ENCODE assay signal across 8 cellular contexts in the genomic region with DNA sequence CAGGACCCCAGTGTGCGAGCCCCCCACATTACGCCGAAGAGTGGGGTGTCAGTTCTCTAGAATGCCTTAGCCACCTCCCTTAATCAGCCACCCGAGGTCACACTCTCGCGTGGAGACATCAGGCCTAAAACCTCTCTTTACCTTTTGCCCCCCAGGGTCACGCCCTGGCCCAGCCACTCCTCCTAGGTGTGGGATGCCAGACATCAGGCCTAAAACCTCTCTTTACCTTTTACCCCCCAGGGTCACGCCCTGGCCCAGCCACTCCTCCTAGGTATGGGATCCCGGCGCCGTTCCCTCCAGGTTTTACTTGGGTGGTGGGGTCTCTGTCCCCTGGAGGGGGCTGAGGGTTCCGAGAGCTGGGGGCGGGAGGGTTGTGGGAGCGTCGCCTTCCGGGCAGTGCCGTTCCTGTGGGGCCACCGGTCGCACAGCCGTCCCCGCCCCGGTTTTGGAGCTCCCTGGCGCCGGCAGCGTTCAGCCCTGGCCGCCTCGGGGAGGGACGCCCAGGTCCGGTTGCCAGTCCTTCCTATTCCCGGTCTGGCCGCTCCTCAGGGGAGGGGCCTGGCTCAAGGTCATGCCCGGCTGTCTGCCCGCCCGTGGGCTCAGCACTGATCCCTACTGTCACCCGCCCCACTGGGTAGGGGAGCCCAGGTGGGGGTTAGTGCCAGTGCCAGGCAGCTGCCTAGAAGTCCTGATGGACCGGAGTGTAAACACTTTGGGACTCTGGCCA. TPM values are rescaled to one million over a fixed set of nuclear protein-coding genes. Genes with fewer than 3 reads are reported as not detected.
DNase-seq lines count a peak whose midpoint lies in the region; ATAC-seq and TF ChIP-seq lines count a peak whose summit lies in the region.

No MANE protein-coding gene starts in this region.

- peak overlapping the region; percentile 84 to 90 for H3K4me3 Mint-ChIP-seq in activated T-cell treated with anti-CD3 and anti-CD28 coated beads, Interleukin-2, amount 50 U/mL, for 72 hours

- H3K36me3 Mint-ChIP-seq in activated T-cell treated with anti-CD3 and anti-CD28 coated beads, Interleukin-2, amount 50 U/mL, for 72 hours (ENCODE audit: insufficient read depth in 2 of 2) = peaks cover 3% of the 10 kb centered on the region in 2 donors

- DNase-seq in DMS 273 (lab: John Stamatoyannopoulos, UW; ENCODE audit: unreplicated experiment) = peak; percentile 39
- no peak for DNase-seq in DMS 273 treated with DMSO at 0.1 percent for 48 hours (lab: John Stamatoyannopoulos, UW)
- peak; percentile 18 to 24 for DNase-seq in activated T-cell treated with anti-CD3 and anti-CD28 coated beads, Interleukin-2, amount 50 U/mL, for 72 hours
- peak; percentile 25 for DNase-seq in glomerular visceral epithelial cell (ENCODE audit: extremely low spot score)
- DNase-seq in NCI-H1436 (lab: John Stamatoyannopoulos, UW) = no peak
- DNase-seq in effector CD8-positive, alpha-beta T cell (lab: John Stamatoyannopoulos, UW) = no peak

- peaks cover 13 to 19% of the 10 kb centered on the region in 2 experiments for H3K4me1 ChIP-seq in neutrophil (ENCODE audit: control insufficient read depth in 1 of 2, insufficient read depth in 1 of 2, low read depth in 1 of 2, low read length in 1 of 2)

- H3K27me3 Mint-ChIP-seq in activated T-cell treated with anti-CD3 and anti-CD28 coated beads, Interleukin-2, amount 50 U/mL, for 72 hours (ENCODE audit: low read depth) = no peaks in the 10 kb centered on the region

- peak overlapping the region; percentile 87 for H3K27ac Mint-ChIP-seq in activated T-cell treated with anti-CD3 and anti-CD28 coated beads, Interleukin-2, amount 50 U/mL, for 72 hours

- H3K4me3 ChIP-seq in neutrophil (ENCODE audit: low read depth in 1 of 2, low read length in 1 of 2) = peak overlapping the region; percentile 74 to 92

- no peaks in the 10 kb centered on the region for H3K9me3 ChIP-seq in neutrophil

- peaks cover 17% of the 10 kb centered on the region for H3K36me3 ChIP-seq in neutrophil

- peak; percentile 22 for ATAC-seq in HG03354 (IDR thresholded peaks at IDR 0.05; ENCODE audit: poor library complexity, severe bottlenecking, unreplicated experiment)
- peak; percentile 0 to 35 for ATAC-seq in activated T-cell treated with anti-CD3 and anti-CD28 coated beads, Interleukin-2, amount 50 U/mL, for 72 hours (replicated peaks in 1 of 2)

- no peak for TF ChIP-seq CTCF in neutrophil (IDR thresholded peaks at IDR 0.05)

- H3K27ac ChIP-seq in neutrophil = peak overlapping the region; percentile 67

- H3K9me3 Mint-ChIP-seq in activated T-cell treated with anti-CD3 and anti-CD28 coated beads, Interleukin-2, amount 50 U/mL, for 72 hours = no peaks in the 10 kb centered on the region

- H3K4me1 Mint-ChIP-seq in activated T-cell treated with anti-CD3 and anti-CD28 coated beads, Interleukin-2, amount 50 U/mL, for 72 hours (ENCODE audit: low read depth) = peaks cover 18% of the 10 kb centered on the region

- H3K27me3 ChIP-seq in neutrophil = no peaks in the 10 kb centered on the region

RNA-seq across cellular contexts. Expression of a gene that starts 0.9 kb away (rescaled TPM):
- 10 to 100 TPM; 36.0 to 40.5 TPM for total RNA-seq in activated T-cell treated with anti-CD3 and anti-CD28 coated beads, Interleukin-2, amount 50 U/mL, for 72 hours

Comparison
In these comparisons a context has a peak if more than half of its experiments do, and no peak if none do; other contexts are left out.
1. DNase-seq: peak in DMS 273 (single experiment), activated T-cell treated with anti-CD3 and anti-CD28 coated beads, Interleukin-2, amount 50 U/mL, for 72 hours (2 of 2) and glomerular visceral epithelial cell (single experiment); none in DMS 273 treated with DMSO at 0.1 percent for 48 hours (single experiment), NCI-H1436 (single experiment) and effector CD8-positive, alpha-beta T cell (single experiment).